Comparison of ENCODE assay signal across 15 cellular contexts in genomic region chr11:69215784-69216415, GRCh38.
DNase-seq lines count a peak whose midpoint lies in the region; ATAC-seq, FAIRE-seq and TF ChIP-seq lines count a peak whose summit lies in the region.
"Had no signal": no experiment of that assay in that cellular context is flagged by ENCODE, and none has a peak within 500 bp of the region (broad histone marks: within the 10 kb centered on the region; RNA-seq: fewer than 3 reads in every experiment).

No MANE protein-coding gene starts in this region.

- no peak overlapping the region for H3K27ac Mint-ChIP-seq in nephron progenitor cell
- H3K27ac Mint-ChIP-seq: activated naive CD4-positive, alpha-beta T cell treated with anti-CD3 and anti-CD28 coated beads, Interleukin-2, amount 50 U/mL, for 24 hours; B cell had no signal

- intact Hi-C loops in mucosa of descending colon (cut with DNase I, micrococcal nuclease): no loop called here

- ATAC-seq in mucosa of descending colon: peak; percentile 73
- no peak for ATAC-seq in HG03460 (IDR thresholded peaks at IDR 0.05; ENCODE audit: unreplicated experiment)
- no peak for ATAC-seq in HG02970 (IDR thresholded peaks at IDR 0.05; ENCODE audit: low FRiP score, unreplicated experiment)
- ATAC-seq in GM21576 (IDR thresholded peaks at IDR 0.05; ENCODE audit: unreplicated experiment): no peak

- peak; percentile 83 for DNase-seq in AG08396 (ENCODE audit: low spot score)
- DNase-seq in HTR-8/SVneo (ENCODE audit: insufficient read length, low spot score): no peak
- DNase-seq in coronary artery (ENCODE audit: low spot score): peak; percentile 33
- DNase-seq in mucosa of descending colon: peak in 1 of 3 donors; percentile 12
- DNase-seq in nephron progenitor cell: no peak
- DNase-seq: activated CD4-positive, alpha-beta T cell treated with anti-CD3 and anti-CD28 coated beads, Interleukin-2, amount 50 U/mL, for 4 hours; SW 1271; trophoblast cell had no signal

- no peaks in the 10 kb centered on the region for H3K36me3 Mint-ChIP-seq in nephron progenitor cell (ENCODE audit: low read depth)
- H3K36me3 Mint-ChIP-seq: activated naive CD4-positive, alpha-beta T cell treated with anti-CD3 and anti-CD28 coated beads, Interleukin-2, amount 50 U/mL, for 24 hours had no signal

- H3K27ac ChIP-seq in coronary artery: no peak overlapping the region
- H3K27ac ChIP-seq: right atrium auricular region had no signal

- H3K36me3 ChIP-seq in mucosa of descending colon (ENCODE audit: low read depth): no peaks in the 10 kb centered on the region
- H3K36me3 ChIP-seq: right atrium auricular region had no signal

- TF ChIP-seq CTCF in coronary artery (IDR thresholded peaks at IDR 0.05) (no peak), mucosa of descending colon (IDR thresholded peaks at IDR 0.05) (no peak), nephron progenitor cell (IDR thresholded peaks at IDR 0.05) (no peak)

- H3K4me3 ChIP-seq in coronary artery: no peak overlapping the region
- no peak overlapping the region for H3K4me3 ChIP-seq in mucosa of descending colon
- H3K4me3 ChIP-seq: right atrium auricular region had no signal

- H3K9me3 Mint-ChIP-seq in nephron progenitor cell: no peaks in the 10 kb centered on the region

- no peaks in the 10 kb centered on the region for H3K4me1 ChIP-seq in mucosa of descending colon (ENCODE audit: low read depth)

- H3K9me3 ChIP-seq in mucosa of descending colon: no peaks in the 10 kb centered on the region
- H3K9me3 ChIP-seq: right atrium auricular region had no signal

- no peak overlapping the region for H3K4me3 Mint-ChIP-seq in nephron progenitor cell
- H3K4me3 Mint-ChIP-seq: activated naive CD4-positive, alpha-beta T cell treated with anti-CD3 and anti-CD28 coated beads, Interleukin-2, amount 50 U/mL, for 24 hours; B cell had no signal

- peak; percentile 31 for FAIRE-seq in HTR-8/SVneo (lab: Jason Lieb, UNC)
- FAIRE-seq: G401.6 had no signal

- peaks cover 34% of the 10 kb centered on the region for H3K4me1 Mint-ChIP-seq in nephron progenitor cell

- peaks cover 28% of the 10 kb centered on the region for H3K27me3 Mint-ChIP-seq in nephron progenitor cell (ENCODE audit: low read depth, poor library complexity)
- H3K27me3 Mint-ChIP-seq: activated naive CD4-positive, alpha-beta T cell treated with anti-CD3 and anti-CD28 coated beads, Interleukin-2, amount 50 U/mL, for 24 hours had no signal

Comparison
In these comparisons a context has a peak if more than half of its experiments do, and no peak if none do; other contexts are left out.
1. DNase-seq: peak in AG08396 (single experiment) and coronary artery (single experiment); none in HTR-8/SVneo (single experiment) and nephron progenitor cell (single experiment).